ENCODE assay signal across 9 cellular contexts in the genomic region with DNA sequence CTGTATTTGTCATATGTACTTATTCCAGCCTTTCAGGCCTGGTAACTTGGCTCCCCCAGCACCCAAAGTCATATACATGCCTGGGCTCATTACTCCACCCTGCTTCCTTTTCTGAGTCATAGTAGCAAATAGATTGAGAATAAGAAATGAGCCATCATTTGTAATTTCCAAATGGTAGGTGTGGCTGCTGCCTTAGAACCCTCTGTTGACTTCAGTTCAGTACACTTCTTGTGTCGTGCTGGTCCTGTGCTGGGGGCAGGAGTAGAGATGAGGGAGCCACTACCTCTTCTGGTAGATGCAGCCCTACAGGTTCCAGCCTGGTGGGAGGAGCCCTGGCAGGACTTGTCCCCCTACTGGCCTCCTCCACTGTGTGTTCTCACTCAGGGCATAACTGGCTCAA. TPM values are rescaled to one million over a fixed set of nuclear protein-coding genes. Genes with fewer than 3 reads are reported as not detected.
A peak's percentile ranks its signal among the peaks of the same experiment; 100 is the strongest.
DNase-seq lines count a peak whose midpoint lies in the region; ATAC-seq and TF ChIP-seq lines count a peak whose summit lies in the region.
"Had no signal": no experiment of that assay in that cellular context is flagged by ENCODE, and none has a peak within 500 bp of the region (broad histone marks: within the 10 kb centered on the region; RNA-seq: fewer than 3 reads in every experiment).

No MANE protein-coding gene starts in this region.

- H3K4me3 ChIP-seq in ACC112 (ENCODE audit: low read depth, low read length) (no peak overlapping the region), fibroblast of villous mesenchyme (ENCODE audit: low read depth, low read length) (no peak overlapping the region)

- H3K79me2 ChIP-seq in ACC112 (ENCODE audit: control insufficient read depth, insufficient read depth, low read length, unreplicated experiment) = no peaks in the 10 kb centered on the region

- peak overlapping the region; percentile 14; the same call in 1 of the 2 replicates for H3K27ac ChIP-seq in ACC112 (ENCODE audit: low read depth, low read length)

- H3K27ac Mint-ChIP-seq in glutamatergic neuron (ENCODE audit: unreplicated experiment) = no peak overlapping the region

- no peaks in the 10 kb centered on the region for H3K36me3 ChIP-seq in ACC112 (ENCODE audit: insufficient read depth, low read length)

- H3K27me3 Mint-ChIP-seq in glutamatergic neuron (ENCODE audit: unreplicated experiment) = peaks cover 2% of the 10 kb centered on the region

- DNase-seq in SW480 (ENCODE audit: low spot score) (peak; percentile 15), fibroblast of villous mesenchyme (ENCODE audit: low read depth) (peak; percentile 10), NCI-H526 treated with DMSO at 0.1 percent for 48 hours (lab: John Stamatoyannopoulos, UW) (no peak), glutamatergic neuron (no peak), GM20000 (ENCODE audit: low spot score) (no peak)
- DNase-seq: activated CD4-positive, CD25-positive, alpha-beta regulatory T cell had no signal

- TF ChIP-seq CTCF in fibroblast of villous mesenchyme (IDR thresholded peaks at IDR 0.05; ENCODE audit: insufficient read depth, low read depth, low read length) (no peak), glutamatergic neuron (IDR thresholded peaks at IDR 0.05; ENCODE audit: partially characterized antibody, unreplicated experiment) (no peak), GM20000 (IDR thresholded peaks at IDR 0.05; ENCODE audit: extremely low read depth, missing control alignments) (no peak)

- no peak overlapping the region for H3K4me3 Mint-ChIP-seq in glutamatergic neuron (ENCODE audit: unreplicated experiment)

- H2AFZ ChIP-seq in ACC112 (ENCODE audit: low read length, unreplicated experiment) = no peak overlapping the region

- H3K36me3 Mint-ChIP-seq in glutamatergic neuron (ENCODE audit: unreplicated experiment) = no peaks in the 10 kb centered on the region

- no peaks in the 10 kb centered on the region for H3K9me3 Mint-ChIP-seq in glutamatergic neuron (ENCODE audit: unreplicated experiment)

- H3K4me1 Mint-ChIP-seq in glutamatergic neuron (ENCODE audit: low read depth, unreplicated experiment) = no peaks in the 10 kb centered on the region

- no peaks in the 10 kb centered on the region for H3K27me3 ChIP-seq in ACC112 (ENCODE audit: insufficient read depth, low read length)

- ATAC-seq in GM19395 (IDR thresholded peaks at IDR 0.05; ENCODE audit: unreplicated experiment) (peak; percentile 61), GM21528 (IDR thresholded peaks at IDR 0.05; ENCODE audit: low FRiP score, unreplicated experiment) (no peak)

- peaks cover 12% of the 10 kb centered on the region for H3K4me1 ChIP-seq in ACC112 (ENCODE audit: control insufficient read depth, insufficient read depth, low read length, unreplicated experiment)

RNA-seq across cellular contexts. Expression of gene GM2A, which starts 11.1 kb away (rescaled TPM):
- 18.7 and 28.1 TPM in 2 replicates for total RNA-seq in fibroblast of villous mesenchyme
- total RNA-seq in glutamatergic neuron (ENCODE audit: unreplicated experiment) = 13.7 TPM

RNA-seq across cellular contexts. Expression of gene SLC36A3, which starts 39.5 kb away (rescaled TPM):
- not detected in 2 replicates for total RNA-seq in fibroblast of villous mesenchyme
- not detected for total RNA-seq in glutamatergic neuron (ENCODE audit: unreplicated experiment)

RNA-seq across cellular contexts. Expression of gene CCDC69, which starts 40.2 kb away (rescaled TPM):
- total RNA-seq in fibroblast of villous mesenchyme (3.0 and 3.2 TPM in 2 replicates), glutamatergic neuron (ENCODE audit: unreplicated experiment) (2.0 TPM)

Comparison
In these comparisons a context has a peak if more than half of its experiments do, and no peak if none do; other contexts are left out.
1. DNase-seq: peak in SW480 (single experiment) and fibroblast of villous mesenchyme (single experiment); none in NCI-H526 treated with DMSO at 0.1 percent for 48 hours (single experiment), glutamatergic neuron (single experiment) and GM20000 (single experiment).